ENCODE assay signal across 8 cellular contexts in genomic region chr2:169362346-169363026, GRCh38. TPM values are rescaled to one million over a fixed set of nuclear protein-coding genes. Genes with fewer than 3 reads are reported as not detected.
DNase-seq lines count a peak whose midpoint lies in the region; ATAC-seq and TF ChIP-seq lines count a peak whose summit lies in the region.

Gene LRP2, minus strand, starts transcription at chr2:169362534. Its CDS starts 135 bp downstream, at chr2:169362399.

- H3K27me3 ChIP-seq in SJCRH30 = peaks cover 15% of the 10 kb centered on the region

- no peaks in the 10 kb centered on the region for H3K36me3 ChIP-seq in SJCRH30

- no peak within 1 kb of the TSS for H3K27ac ChIP-seq in SJCRH30

- ATAC-seq in left lobe of liver = peak; percentile 51
- no peak for ATAC-seq in GM21381 (IDR thresholded peaks at IDR 0.05; ENCODE audit: unreplicated experiment)
- ATAC-seq in GM18498 (IDR thresholded peaks at IDR 0.05; ENCODE audit: unreplicated experiment) = no peak

- H3K4me3 ChIP-seq in SJCRH30 (peak within 1 kb of the TSS; percentile 59), cardiac fibroblast (replicated peaks in 1 of 2; ENCODE audit: low read depth in 2 of 2, low read length in 2 of 2) (peak within 1 kb of the TSS; percentile 21 to 32)

- H3K9me3 ChIP-seq in SJCRH30 (replicated peaks) = no peaks in the 10 kb centered on the region

- TF ChIP-seq CTCF in cardiac fibroblast (IDR thresholded peaks at IDR 0.05; ENCODE audit: low read depth, low read length) = no peak

- DNase-seq in ELR (ENCODE audit: low read depth) (peak; percentile 13), SJCRH30 (no peak), cardiac fibroblast (ENCODE audit: low read depth in 2 of 2) (peak in 1 of 2 donors; percentile 4), left lobe of liver (ENCODE audit: low spot score) (peak; percentile 54), NCI-H2196 treated with DMSO at 0.1 percent for 48 hours (lab: John Stamatoyannopoulos, UW; ENCODE audit: unreplicated experiment) (no peak)
- DNase-seq in stimulated activated CD4-positive, alpha-beta T cell treated with anti-CD3 and anti-CD28 coated beads, Interleukin-2, amount 100 ng/mL, for 24 hours = peak; percentile 27 to 38

- H3K4me1 ChIP-seq in SJCRH30 = no peaks in the 10 kb centered on the region

RNA-seq across cellular contexts. Expression of gene LRP2, which starts in this region (rescaled TPM):
- 0.03 TPM in 1 of 2 replicates, not detected in the other for total RNA-seq in SJCRH30 (2014; rRNA removed; shearing (Covaris generic))
- total RNA-seq in left lobe of liver = 0.91 TPM

Comparison
In these comparisons a context has a peak if more than half of its experiments do, and no peak if none do; other contexts are left out.
1. Peak in DNase-seq and ATAC-seq in left lobe of liver; RNA of the gene not detected or under 1 TPM.
2. DNase-seq: peak in ELR (single experiment) and stimulated activated CD4-positive, alpha-beta T cell treated with anti-CD3 and anti-CD28 coated beads, Interleukin-2, amount 100 ng/mL, for 24 hours (2 of 2); none in SJCRH30 (0 of 2) and NCI-H2196 treated with DMSO at 0.1 percent for 48 hours (single experiment).